Comparison of ENCODE assay signal across 8 cellular contexts in genomic region chr16:29925805-29926674, GRCh38. TPM values are rescaled to one million over a fixed set of nuclear protein-coding genes. Genes with fewer than 3 reads are reported as not detected.
A peak's percentile ranks its signal among the peaks of the same experiment; 100 is the strongest.
DNase-seq lines count a peak whose midpoint lies in the region; ATAC-seq and TF ChIP-seq lines count a peak whose summit lies in the region.

TSS of gene KCTD13 (minus strand) at chr16:29926226. CDS start at chr16:29926033, 193 bp downstream.

- H3K9me3 ChIP-seq in Peyer's patch (no peaks in the 10 kb centered on the region), esophagus squamous epithelium (no peaks in the 10 kb centered on the region)

- H3K27ac Mint-ChIP-seq in stimulated activated effector memory CD8-positive, alpha-beta T cell treated with anti-CD3 and anti-CD28 coated beads, Interleukin-12 subunit alpha, Interleukin-12 subunit beta, amount 100 ng/mL, for 72 hours: peak within 1 kb of the TSS; percentile 93

- TF ChIP-seq CTCF in Peyer's patch (IDR thresholded peaks at IDR 0.05) (no peak), esophagus squamous epithelium (IDR thresholded peaks at IDR 0.05) (peak in 1 of 6 experiments; percentile 24)

- TF ChIP-seq POLR2A in Peyer's patch (IDR thresholded peaks at IDR 0.05): peak; percentile 86
- peak in 3 of 4 donors; percentile 36 to 83 (median 64) for TF ChIP-seq POLR2A in esophagus squamous epithelium (IDR thresholded peaks at IDR 0.05)

- ATAC-seq in GM21576 (IDR thresholded peaks at IDR 0.05; ENCODE audit: unreplicated experiment): peak; percentile 77
- peak; percentile 93 for ATAC-seq in stimulated activated effector memory CD8-positive, alpha-beta T cell treated with anti-CD3 and anti-CD28 coated beads, Interleukin-12 subunit alpha, Interleukin-12 subunit beta, amount 100 ng/mL, for 72 hours

- peaks cover 0 to 22% (median 11%) of the 10 kb centered on the region in 4 donors for H3K4me1 ChIP-seq in Peyer's patch
- H3K4me1 ChIP-seq in esophagus squamous epithelium: peaks cover 15 to 31% (median 16%) of the 10 kb centered on the region in 3 donors

- H3K9me3 Mint-ChIP-seq in stimulated activated effector memory CD8-positive, alpha-beta T cell treated with anti-CD3 and anti-CD28 coated beads, Interleukin-12 subunit alpha, Interleukin-12 subunit beta, amount 100 ng/mL, for 72 hours: no peaks in the 10 kb centered on the region

- peaks cover 50% of the 10 kb centered on the region for H3K36me3 Mint-ChIP-seq in stimulated activated effector memory CD8-positive, alpha-beta T cell treated with anti-CD3 and anti-CD28 coated beads, Interleukin-12 subunit alpha, Interleukin-12 subunit beta, amount 100 ng/mL, for 72 hours

- no peak for TF ChIP-seq EP300 in Ishikawa (IDR thresholded peaks at IDR 0.05; ENCODE audit: borderline replicate concordance)

- peaks cover 40% of the 10 kb centered on the region for H3K4me1 Mint-ChIP-seq in stimulated activated effector memory CD8-positive, alpha-beta T cell treated with anti-CD3 and anti-CD28 coated beads, Interleukin-12 subunit alpha, Interleukin-12 subunit beta, amount 100 ng/mL, for 72 hours

- no peaks in the 10 kb centered on the region for H3K27me3 ChIP-seq in Peyer's patch
- no peaks in the 10 kb centered on the region for H3K27me3 ChIP-seq in esophagus squamous epithelium

- H3K4me3 Mint-ChIP-seq in stimulated activated effector memory CD8-positive, alpha-beta T cell treated with anti-CD3 and anti-CD28 coated beads, Interleukin-12 subunit alpha, Interleukin-12 subunit beta, amount 100 ng/mL, for 72 hours: peak within 1 kb of the TSS; percentile 91

- H3K27ac ChIP-seq in Peyer's patch (peak within 1 kb of the TSS; percentile 81 to 95 (median 84)), esophagus squamous epithelium (peak within 1 kb of the TSS; percentile 84 to 92 (median 87))

- H3K36me3 ChIP-seq in Peyer's patch: peaks cover 0 to 23% (median 0%) of the 10 kb centered on the region in 3 donors
- peaks cover 0 to 27% (median 7%) of the 10 kb centered on the region in 3 donors for H3K36me3 ChIP-seq in esophagus squamous epithelium

- DNase-seq in DMS153 (lab: John Stamatoyannopoulos, UW) (peak; percentile 61), Peyer's patch (peak; percentile 84 to 94 (median 92)), esophagus squamous epithelium (lab: John Stamatoyannopoulos, UW) (peak; percentile 27), myocyte (ENCODE audit: low read depth) (peak; percentile 85)
- DNase-seq in activated T-cell treated with anti-CD3 and anti-CD28 coated beads, Interleukin-2, amount 50 U/mL, for 48 hours: peak; percentile 98
- peak; percentile 98 to 99 for DNase-seq in stimulated activated effector memory CD8-positive, alpha-beta T cell treated with anti-CD3 and anti-CD28 coated beads, Interleukin-12 subunit alpha, Interleukin-12 subunit beta, amount 100 ng/mL, for 72 hours (ENCODE audit: low spot score in 2 of 2)

- H3K4me3 ChIP-seq in Peyer's patch (peak within 1 kb of the TSS; percentile 83 to 100 (median 100)), esophagus squamous epithelium (peak within 1 kb of the TSS; percentile 70 to 91 (median 84))

- intact Hi-C loops in esophagus squamous epithelium (cut with DNase I): no loop called here

- TF ChIP-seq RAD21 in Ishikawa (IDR thresholded peaks at IDR 0.05; ENCODE audit: low read depth): no peak; the same call in 1 of the 2 replicates

- WGBS in esophagus squamous epithelium, 2 donors: 0 to 1% methylated on average over 20 to 28 of the region's 84 CpGs

TF ChIP-seq in Ishikawa, 13 proteins besides CTCF, POLR2A, EP300 and RAD21:
- TF ChIP-seq ZBTB7A (IDR thresholded peaks at IDR 0.05; ENCODE audit: low read depth): peak; percentile 95
- peak; percentile 88; the same call in 1 of the 2 replicates for TF ChIP-seq TAF1 (IDR thresholded peaks at IDR 0.05; ENCODE audit: low read depth)
- peak; percentile 33; the same call in 1 of the 2 replicates for TF ChIP-seq TCF12 (IDR thresholded peaks at IDR 0.05; ENCODE audit: low read depth)
- no peak for TF ChIP-seq CEBPB (IDR thresholded peaks at IDR 0.05)
- no peak for TF ChIP-seq YY1 (IDR thresholded peaks at IDR 0.05; ENCODE audit: low read depth)
- TF ChIP-seq REST (IDR thresholded peaks at IDR 0.05; ENCODE audit: low read depth): no peak
- TF ChIP-seq NFIC (IDR thresholded peaks at IDR 0.05): peak; percentile 52
- TF ChIP-seq MAX (IDR thresholded peaks at IDR 0.05): peak; percentile 77
- TF ChIP-seq TEAD4 (IDR thresholded peaks at IDR 0.05): no peak
- peak; percentile 86 for TF ChIP-seq EGR1 (IDR thresholded peaks at IDR 0.05)
- no peak for TF ChIP-seq FOXM1 (IDR thresholded peaks at IDR 0.05; ENCODE audit: borderline replicate concordance, low read depth)
- TF ChIP-seq CREB1 (IDR thresholded peaks at IDR 0.05; ENCODE audit: low read depth): no peak
- no peak; the same call in 1 of the 2 replicates for TF ChIP-seq USF1 (IDR thresholded peaks at IDR 0.05)

RNA-seq across cellular contexts. Expression of gene KCTD13, which starts in this region (rescaled TPM):
- total RNA-seq in Peyer's patch: 10 to 100 TPM; 38.8 to 98.1 (median 48.7) TPM
- 10 to 100 TPM in 3 of 4 donors, 1 to 10 TPM in 1; 8.4 to 17.2 (median 13.9) TPM for total RNA-seq in esophagus squamous epithelium
- total RNA-seq in myocyte: 6.8 and 9.3 TPM in 2 replicates
- polyA plus RNA-seq in myocyte (2012): 18.2 TPM

Comparison
In these comparisons a context has a peak if more than half of its experiments do, and no peak if none do; other contexts are left out.
1. Peak in every context shown above with its lines: DNase-seq, ATAC-seq, H3K4me3 ChIP-seq and H3K27ac ChIP-seq.
2. DNase-seq: peak in every context shown above with its lines; median percentile 98 in stimulated activated effector memory CD8-positive, alpha-beta T cell treated with anti-CD3 and anti-CD28 coated beads, Interleukin-12 subunit alpha, Interleukin-12 subunit beta, amount 100 ng/mL, for 72 hours; 98 in activated T-cell treated with anti-CD3 and anti-CD28 coated beads, Interleukin-2, amount 50 U/mL, for 48 hours; 92 in Peyer's patch; 85 in myocyte; 61 in DMS153; 27 in esophagus squamous epithelium.